23 cellular contexts compared by ENCODE assay signal in genomic region chr1:47241114-47242113, GRCh38. TPM values are rescaled to one million over a fixed set of nuclear protein-coding genes. Genes with fewer than 3 reads are reported as not detected.
DNase-seq lines count a peak whose midpoint lies in the region; ATAC-seq, FAIRE-seq and TF ChIP-seq lines count a peak whose summit lies in the region.
"Had no signal": no experiment of that assay in that cellular context is flagged by ENCODE, and none has a peak within 500 bp of the region (broad histone marks: within the 10 kb centered on the region; RNA-seq: fewer than 3 reads in every experiment).

No MANE protein-coding gene starts in this region.

- H2AFZ ChIP-seq in hepatocyte: no peak overlapping the region

- H3K4me1 ChIP-seq in kidney (ENCODE audit: control insufficient read depth in 1 of 2, insufficient read depth in 1 of 2, low read depth in 1 of 2, low read length in 2 of 2) (peaks cover 0 to 3% of the 10 kb centered on the region in 2 donors), spleen (peaks cover 0 to 13% (median 0%) of the 10 kb centered on the region in 6 donors), hepatocyte (ENCODE audit: insufficient read depth) (no peaks in the 10 kb centered on the region)

- no peak for TF ChIP-seq CTCF in kidney (IDR thresholded peaks at IDR 0.05; ENCODE audit: borderline replicate concordance, extremely low read depth, insufficient read depth)
- no peak for TF ChIP-seq CTCF in spleen (IDR thresholded peaks at IDR 0.05 in 8 of 11, conservative IDR thresholded peaks at IDR 0.05 in 3 of 11)
- TF ChIP-seq CTCF in hepatocyte (IDR thresholded peaks at IDR 0.05; ENCODE audit: poor library complexity): no peak

- peaks cover 0 to 42% (median 0%) of the 10 kb centered on the region in 7 donors for H3K27me3 ChIP-seq in spleen (replicated peaks in 1 of 7)
- peaks cover 33% of the 10 kb centered on the region for H3K27me3 ChIP-seq in hepatocyte

- H3K9me3 Mint-ChIP-seq in T-cell: no peaks in the 10 kb centered on the region
- H3K9me3 Mint-ChIP-seq: activated T-cell treated with anti-CD3 and anti-CD28 coated beads, Interleukin-2, amount 50 U/mL, for 72 hours; natural killer cell; WTC11 had no signal

- peaks cover 46 to 48% of the 10 kb centered on the region in 2 donors for H3K27me3 Mint-ChIP-seq in T-cell

- no peak for ATAC-seq in T-cell (replicated peaks in 1 of 4)
- ATAC-seq: activated CD8-positive, alpha-beta memory T cell treated with anti-CD3 and anti-CD28 coated beads, Interleukin-2, amount 10 ng/mL, durations not matched to agents 7 days and 5 days; activated T-cell treated with anti-CD3 and anti-CD28 coated beads, Interleukin-2, amount 50 U/mL, for 72 hours; natural killer cell; SK-N-SH treated with all-trans-retinoic acid at 6 μM for 48 hours; WTC11 had no signal

- H3K9me2 ChIP-seq in hepatocyte (replicated peaks; ENCODE audit: insufficient read depth): no peaks in the 10 kb centered on the region

- peak; percentile 58 for DNase-seq in OCI-M1 (lab: John Stamatoyannopoulos, UW)
- no peak for DNase-seq in kidney
- no peak for DNase-seq in spleen
- DNase-seq in A172 (ENCODE audit: low spot score): no peak
- DNase-seq in hepatocyte (ENCODE audit: low spot score): no peak
- no peak for DNase-seq in T-cell
- DNase-seq: activated CD4-positive, alpha-beta T cell treated with anti-CD3 and anti-CD28 coated beads, Interleukin-2, amount 50 U/mL, for 1 hour; activated CD8-positive, alpha-beta memory T cell treated with anti-CD3 and anti-CD28 coated beads, Interleukin-2, amount 10 ng/mL, durations not matched to agents 7 days and 5 days; activated naive CD4-positive, alpha-beta T cell; activated T-cell treated with anti-CD3 and anti-CD28 coated beads, Interleukin-2, amount 50 U/mL, for 72 hours; foreskin fibroblast; natural killer cell; NCI-H1092; NCI-H1694 treated with DMSO at 0.1 percent for 48 hours; stimulated activated CD4-positive, alpha-beta T cell treated with anti-CD3 and anti-CD28 coated beads, Interleukin-2, amount 100 ng/mL, for 24 hours; T-helper 2 cell; trophoblast cell had no signal

- H3K4me3 ChIP-seq in kidney (ENCODE audit: low read length in 2 of 2) (no peak overlapping the region), spleen (no peak overlapping the region), hepatocyte (no peak overlapping the region)
- H3K4me3 ChIP-seq: smooth muscle cell had no signal

- no peak for TF ChIP-seq POLR2A in spleen (IDR thresholded peaks at IDR 0.05)

- H3K4me3 Mint-ChIP-seq in T-cell: no peak overlapping the region
- H3K4me3 Mint-ChIP-seq: activated CD8-positive, alpha-beta memory T cell treated with anti-CD3 and anti-CD28 coated beads, Interleukin-2, amount 10 ng/mL, durations not matched to agents 7 days and 5 days; activated T-cell treated with anti-CD3 and anti-CD28 coated beads, Interleukin-2, amount 50 U/mL, for 72 hours; natural killer cell; WTC11 had no signal

- H3K27ac Mint-ChIP-seq in T-cell: no peak overlapping the region
- H3K27ac Mint-ChIP-seq: activated CD8-positive, alpha-beta memory T cell treated with anti-CD3 and anti-CD28 coated beads, Interleukin-2, amount 10 ng/mL, durations not matched to agents 7 days and 5 days; activated T-cell treated with anti-CD3 and anti-CD28 coated beads, Interleukin-2, amount 50 U/mL, for 72 hours; natural killer cell; WTC11 had no signal

- WGBS in spleen, 5 donors: 53 to 69% (median 64%) methylated on average over 11 of the region's 11 CpGs
- 74% methylated on average over 10 of the region's 11 CpGs for WGBS in hepatocyte (ENCODE audit: low lambda C conversion rate, missing lambda C conversion rate)

- peak overlapping the region; percentile 14 for H3K27ac ChIP-seq in cingulate gyrus (ENCODE audit: low read depth, low read length)
- H3K27ac ChIP-seq in kidney (ENCODE audit: low read depth in 2 of 2, low read length in 2 of 2): peak overlapping the region; percentile 47 to 55
- H3K27ac ChIP-seq in spleen: peak overlapping the region in 5 of 8 donors; percentile 28 to 71 (median 64)
- no peak overlapping the region for H3K27ac ChIP-seq in hepatocyte
- H3K27ac ChIP-seq: C4-2B had no signal

- H3K9me3 ChIP-seq in kidney (ENCODE audit: control insufficient read depth in 1 of 2, low read length in 2 of 2): no peaks in the 10 kb centered on the region
- H3K9me3 ChIP-seq in spleen: no peaks in the 10 kb centered on the region
- H3K9me3 ChIP-seq in hepatocyte (ENCODE audit: low read depth): no peaks in the 10 kb centered on the region

- H3K36me3 ChIP-seq in kidney (ENCODE audit: control insufficient read depth in 1 of 2, insufficient read depth in 2 of 2, low read length in 2 of 2): no peaks in the 10 kb centered on the region
- H3K36me3 ChIP-seq in spleen: no peaks in the 10 kb centered on the region
- H3K36me3 ChIP-seq in hepatocyte (replicated peaks; ENCODE audit: insufficient read depth, low read depth): no peaks in the 10 kb centered on the region

- peaks cover 7 to 12% (median 9%) of the 10 kb centered on the region in 3 donors for H3K4me1 Mint-ChIP-seq in T-cell

- POLR2A ChIA-PET in T-cell (lab: Charles Lee): interaction anchor here in 1 of 2 donors (0.6 kb wide), 1 partner anchor 12 kb away, joined by 9 read pairs; no protein-coding TSS in a partner anchor

- intact Hi-C loops in kidney (cut with DNase I) (no loop called here), spleen (cut with DNase I; ENCODE audit: low total_unique reads) (no loop called here)

- H3K4me2 ChIP-seq in hepatocyte: no peak overlapping the region
- H3K4me2 ChIP-seq: smooth muscle cell had no signal

- CTCF ChIA-PET in T-cell (lab: Charles Lee): interaction anchor here in 1 of 2 donors (0.7 kb wide), 1 partner anchor 22 kb away, joined by 3 read pairs; no protein-coding TSS in a partner anchor

- H3K9ac ChIP-seq in kidney (ENCODE audit: low read length in 2 of 2): no peak overlapping the region

- H4K20me1 ChIP-seq in hepatocyte (ENCODE audit: insufficient read depth, poor library complexity, severe bottlenecking): no peaks in the 10 kb centered on the region

- no peaks in the 10 kb centered on the region for H3K79me2 ChIP-seq in hepatocyte

- no peak for FAIRE-seq in kidney (lab: Jason Lieb, UNC)

- no peaks in the 10 kb centered on the region for H3K36me3 Mint-ChIP-seq in T-cell
- H3K36me3 Mint-ChIP-seq: activated CD8-positive, alpha-beta memory T cell treated with anti-CD3 and anti-CD28 coated beads, Interleukin-2, amount 10 ng/mL, durations not matched to agents 7 days and 5 days; natural killer cell; WTC11 had no signal

RNA-seq across cellular contexts. Expression of gene TAL1, which starts 9.4 kb away (rescaled TPM):
- 6.5 TPM for total RNA-seq in kidney
- polyA plus RNA-seq in kidney (ENCODE audit: insufficient read depth, low read depth, low replicate concordance): 3.1 TPM
- total RNA-seq in spleen: 10 to 100 TPM; 12.9 to 24.5 (median 16.0) TPM
- 10 to 100 TPM in 1 of 3 donors, 1 to 10 TPM in 2; 2.9 to 12.1 (median 4.4) TPM for polyA plus RNA-seq in spleen
- total RNA-seq in A172 (2014; rRNA removed; shearing (Covaris generic)): not detected in 2 replicates
- total RNA-seq in hepatocyte: 0.08 and 0.13 TPM in 2 replicates
- 0.68 TPM in 1 of 2 replicates, not detected in the other for polyA plus RNA-seq in hepatocyte
- under 1 TPM; 0.28 to 0.85 (median 0.44) TPM for total RNA-seq in T-cell
- total RNA-seq: activated CD8-positive, alpha-beta memory T cell treated with anti-CD3 and anti-CD28 coated beads, Interleukin-2, amount 10 ng/mL, durations not matched to agents 7 days and 5 days; NCI-H460; smooth muscle cell had no signal
- polyA plus RNA-seq: smooth muscle cell had no signal

RNA-seq across cellular contexts. Expression of gene PDZK1IP1, which starts 51.6 kb away (rescaled TPM):
- total RNA-seq in kidney: 245 TPM
- polyA plus RNA-seq in kidney (ENCODE audit: insufficient read depth, low read depth, low replicate concordance): 2,553 TPM
- total RNA-seq in spleen: 10 to 100 TPM in 1 of 7 donors, 1 to 10 TPM in 5, under 1 TPM in 1; 0.76 to 11.0 (median 4.0) TPM
- 1 to 10 TPM in 1 of 3 donors, under 1 TPM in 2; 0.22 to 8.3 (median 0.41) TPM for polyA plus RNA-seq in spleen
- total RNA-seq in A172 (2014; rRNA removed; shearing (Covaris generic)): 0.79 and 6.0 TPM in 2 replicates
- 0.37 TPM in 1 of 2 replicates, not detected in the other for total RNA-seq in hepatocyte
- 0.71 TPM in 1 of 2 replicates, not detected in the other for polyA plus RNA-seq in hepatocyte
- not detected for total RNA-seq in T-cell
- total RNA-seq: activated CD8-positive, alpha-beta memory T cell treated with anti-CD3 and anti-CD28 coated beads, Interleukin-2, amount 10 ng/mL, durations not matched to agents 7 days and 5 days; activated T-cell treated with anti-CD3 and anti-CD28 coated beads, Interleukin-2, amount 50 U/mL, for 72 hours; NCI-H460; smooth muscle cell; WTC11 had no signal
- polyA plus RNA-seq: smooth muscle cell had no signal

Comparison
In these comparisons a context has a peak if more than half of its experiments do, and no peak if none do; other contexts are left out.
1. RNA of gene PDZK1IP1, which starts 51.6 kb away (total RNA-seq): 245 TPM in kidney (single experiment); 0.79 to 6.0 TPM in A172, 0.76 to 11.0 TPM in spleen, 0.37 TPM in hepatocyte and not detected in T-cell; every median in the first group is over 10 times any median in the second.